Comparison of ENCODE assay signal across 8 cellular contexts in genomic region chr22:27881404-27881803, GRCh38. TPM values are rescaled to one million over a fixed set of nuclear protein-coding genes. Genes with fewer than 3 reads are reported as not detected.
DNase-seq lines count a peak whose midpoint lies in the region; ATAC-seq and TF ChIP-seq lines count a peak whose summit lies in the region.

No MANE protein-coding gene starts in this region.

- no peaks in the 10 kb centered on the region for H3K27me3 ChIP-seq in ectodermal cell (ENCODE audit: control insufficient read depth, insufficient read depth, low read length, poor library complexity, severe bottlenecking)
- no peaks in the 10 kb centered on the region for H3K27me3 ChIP-seq in left lung
- H3K27me3 ChIP-seq in stomach smooth muscle (ENCODE audit: control insufficient read depth in 1 of 2, insufficient read depth in 2 of 2, low read length in 2 of 2) = no peaks in the 10 kb centered on the region

- WGBS in ectodermal cell, 2 experiments = 73 to 84% methylated on average over 3 of the region's 3 CpGs

- H3K9me3 ChIP-seq in ectodermal cell (ENCODE audit: control insufficient read depth, low read length) = no peaks in the 10 kb centered on the region
- H3K9me3 ChIP-seq in left lung = no peaks in the 10 kb centered on the region
- no peaks in the 10 kb centered on the region for H3K9me3 ChIP-seq in stomach smooth muscle (ENCODE audit: control insufficient read depth in 2 of 2, low read length in 2 of 2)

- peak; percentile 27 for ATAC-seq in left lung
- no peak for ATAC-seq in HG03354 (IDR thresholded peaks at IDR 0.05; ENCODE audit: poor library complexity, severe bottlenecking, unreplicated experiment)

- H3K27ac ChIP-seq in ectodermal cell (ENCODE audit: insufficient read depth, low read depth, low read length, poor library complexity, severe bottlenecking) (peak overlapping the region; percentile 28), left lung (peak overlapping the region in 1 of 2 donors; percentile 27), stomach smooth muscle (ENCODE audit: low read length) (peak overlapping the region; percentile 85)

- peaks cover 39% of the 10 kb centered on the region for H3K4me1 ChIP-seq in ectodermal cell (ENCODE audit: control insufficient read depth, insufficient read depth, low read length)
- peaks cover 0 to 32% of the 10 kb centered on the region in 2 donors for H3K4me1 ChIP-seq in left lung
- H3K4me1 ChIP-seq in stomach smooth muscle (ENCODE audit: control insufficient read depth, insufficient read depth, low read length) = peaks cover 47% of the 10 kb centered on the region

- H3K36me3 ChIP-seq in ectodermal cell (ENCODE audit: control insufficient read depth, insufficient read depth, low read length) (no peaks in the 10 kb centered on the region), left lung (peaks cover 0 to 27% of the 10 kb centered on the region in 2 donors), stomach smooth muscle (ENCODE audit: control insufficient read depth in 2 of 2, insufficient read depth in 2 of 2, low read length in 2 of 2) (peaks cover 0 to 4% of the 10 kb centered on the region in 2 donors)

- DNase-seq in NCI-H446 (lab: John Stamatoyannopoulos, UW) (peak; percentile 30 to 58), left lung (no peak), NCI-H2171 (lab: John Stamatoyannopoulos, UW) (no peak), DMS53 (lab: John Stamatoyannopoulos, UW) (no peak)
- no peak for DNase-seq in activated CD4-positive, CD25-positive, alpha-beta regulatory T cell treated with anti-CD3 and anti-CD28 coated beads, Interleukin-2, amount 50 U/mL, for 72 hours

- intact Hi-C loops in left lung (cut with DNase I) = loop anchor here (5.0 to 10.0 kb wide), 2 partner anchors 123 to 126 kb away; no protein-coding TSS in a partner anchor

- TF ChIP-seq CTCF in left lung (IDR thresholded peaks at IDR 0.05) = no peak

- peak overlapping the region; percentile 30 to 54 for H3K9ac ChIP-seq in stomach smooth muscle (ENCODE audit: low read length in 2 of 2)

- no peak overlapping the region for H3K4me3 ChIP-seq in ectodermal cell (ENCODE audit: insufficient read depth, low read depth, low read length)
- H3K4me3 ChIP-seq in left lung = no peak overlapping the region
- peak overlapping the region; percentile 4 to 23 for H3K4me3 ChIP-seq in stomach smooth muscle (ENCODE audit: low read length in 2 of 2)

RNA-seq across cellular contexts. Expression of gene PITPNB, which starts 37.7 kb away (rescaled TPM):
- polyA plus RNA-seq in ectodermal cell (2013, experiment 1 of 4) = 58.4 TPM
- 60.8 TPM for polyA plus RNA-seq in ectodermal cell (2013, experiment 2 of 4)
- polyA plus RNA-seq in ectodermal cell (2013, experiment 3 of 4) = 47.4 TPM
- 50.8 TPM for polyA plus RNA-seq in ectodermal cell (2013, experiment 4 of 4)
- 10 to 100 TPM; 51.1 to 59.0 TPM for total RNA-seq in left lung

Comparison
In these comparisons a context has a peak if more than half of its experiments do, and no peak if none do; other contexts are left out.
1. DNase-seq: peak in NCI-H446 (2 of 2); none in left lung (0 of 2), NCI-H2171 (single experiment), DMS53 (single experiment) and activated CD4-positive, CD25-positive, alpha-beta regulatory T cell treated with anti-CD3 and anti-CD28 coated beads, Interleukin-2, amount 50 U/mL, for 72 hours (single experiment).
2. H3K4me3 ChIP-seq: peak in stomach smooth muscle (2 of 2); none in ectodermal cell (single experiment) and left lung (0 of 2).